In the genomic region with DNA sequence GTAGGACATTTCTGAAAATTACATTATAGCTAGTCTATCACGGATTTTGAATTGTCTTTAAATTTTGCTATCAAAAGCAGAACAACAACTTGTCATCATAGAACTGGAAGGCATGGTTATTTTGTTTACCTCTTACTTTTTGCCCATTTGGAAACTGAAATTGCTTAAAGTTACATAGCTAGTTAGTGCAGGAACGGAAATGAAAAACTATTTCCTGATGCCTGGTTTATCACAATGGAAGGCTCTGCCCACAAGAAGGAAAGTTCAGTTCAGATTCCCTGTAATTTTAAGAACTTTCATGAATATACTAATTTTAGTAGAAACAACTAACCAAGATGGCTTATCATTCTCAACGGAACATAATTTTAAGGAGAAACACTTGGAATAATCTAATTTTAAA, we compare ENCODE assay signal across 11 cellular contexts.
DNase-seq lines count a peak whose midpoint lies in the region; ATAC-seq and TF ChIP-seq lines count a peak whose summit lies in the region.
"Had no signal": no experiment of that assay in that cellular context is flagged by ENCODE, and none has a peak within 500 bp of the region (broad histone marks: within the 10 kb centered on the region; RNA-seq: fewer than 3 reads in every experiment).

No MANE protein-coding gene starts in this region.

- no peaks in the 10 kb centered on the region for H4K20me1 ChIP-seq in BLaER1 treated with 17β-estradiol and CSF1 and Interleukin-3, amounts not matched to agents 10 nM and 100 nM
- no peaks in the 10 kb centered on the region for H4K20me1 ChIP-seq in smooth muscle cell (ENCODE audit: low read depth)

- ATAC-seq in RWPE2 (ENCODE audit: low read depth) (no peak), left colon (peak; percentile 25), GM21619 (IDR thresholded peaks at IDR 0.05; ENCODE audit: unreplicated experiment) (no peak), HG02571 (IDR thresholded peaks at IDR 0.05; ENCODE audit: unreplicated experiment) (no peak)

- TF ChIP-seq CTCF in RWPE2 (IDR thresholded peaks at IDR 0.05; ENCODE audit: poor library complexity, severe bottlenecking), result no peak
- TF ChIP-seq CTCF in smooth muscle cell (IDR thresholded peaks at IDR 0.05; ENCODE audit: borderline replicate concordance, insufficient read depth, poor library complexity, severe bottlenecking), result no peak

- peaks cover 61 to 78% (median 71%) of the 10 kb centered on the region in 10 experiments for H3K4me1 ChIP-seq in BLaER1 treated with 17β-estradiol and CSF1 and Interleukin-3, amounts not matched to agents 10 nM and 100 nM
- H3K4me1 ChIP-seq in RWPE2 (ENCODE audit: insufficient read depth, poor library complexity, severe bottlenecking) (peaks cover 55% of the 10 kb centered on the region), smooth muscle cell (ENCODE audit: low read depth) (peaks cover 88% of the 10 kb centered on the region)

- intact Hi-C loops in left colon (cut with DNase I, micrococcal nuclease), result loop anchor here (10.0 kb wide), 2 partner anchors 298 to 568 kb away; no protein-coding TSS in a partner anchor

- peak overlapping the region in 10 of 11 experiments; percentile 75 to 87 (median 84); a peak in 21 of 22 replicates for H3K27ac ChIP-seq in BLaER1 treated with 17β-estradiol and CSF1 and Interleukin-3, amounts not matched to agents 10 nM and 100 nM
- H3K27ac ChIP-seq in RWPE2 (ENCODE audit: poor library complexity, severe bottlenecking) (peak overlapping the region; percentile 83), smooth muscle cell (ENCODE audit: low read depth) (peak overlapping the region; percentile 94)

- peaks cover 44% of the 10 kb centered on the region for H3F3A ChIP-seq in smooth muscle cell (ENCODE audit: low read depth)

- no peaks in the 10 kb centered on the region for H3K27me3 ChIP-seq in BLaER1 treated with 17β-estradiol and CSF1 and Interleukin-3, amounts not matched to agents 10 nM and 100 nM
- H3K27me3 ChIP-seq in RWPE2 (ENCODE audit: insufficient read depth, poor library complexity, severe bottlenecking), result no peaks in the 10 kb centered on the region
- no peaks in the 10 kb centered on the region for H3K27me3 ChIP-seq in smooth muscle cell (ENCODE audit: low read depth)

- H3K9me3 ChIP-seq in BLaER1 treated with 17β-estradiol and CSF1 and Interleukin-3, amounts not matched to agents 10 nM and 100 nM (replicated peaks in 1 of 11), result no peaks in the 10 kb centered on the region
- H3K9me3 ChIP-seq in RWPE2 (ENCODE audit: severe bottlenecking) (no peaks in the 10 kb centered on the region), smooth muscle cell (replicated peaks; ENCODE audit: low read depth) (no peaks in the 10 kb centered on the region)

- H3K4me2 ChIP-seq in BLaER1 treated with 17β-estradiol and CSF1 and Interleukin-3, amounts not matched to agents 10 nM and 100 nM, result peak overlapping the region; percentile 76 to 91 (median 82); a peak in 21 of 22 replicates
- H3K4me2 ChIP-seq in smooth muscle cell, result peak overlapping the region; percentile 71

- DNase-seq in RWPE2 (ENCODE audit: low spot score) (no peak), left colon (no peak), smooth muscle cell (lab: John Stamatoyannopoulos, UW; ENCODE audit: unreplicated experiment) (no peak), nucleus accumbens (lab: John Stamatoyannopoulos, UW) (no peak)
- no peak for DNase-seq in stimulated activated CD4-positive, alpha-beta T cell treated with anti-CD3 and anti-CD28 coated beads, Interleukin-2, amount 100 ng/mL, for 24 hours
- DNase-seq: activated naive CD4-positive, alpha-beta T cell treated with anti-CD3 and anti-CD28 coated beads, Interleukin-2, amount 50 U/mL, for 16 hours; NCI-H187; NCI-H524 treated with DMSO at 0.1 percent for 48 hours had no signal

- peak overlapping the region in 7 of 11 experiments; percentile 66 to 75 (median 70); a peak in 8 of 22 replicates for H3K9ac ChIP-seq in BLaER1 treated with 17β-estradiol and CSF1 and Interleukin-3, amounts not matched to agents 10 nM and 100 nM
- peak overlapping the region; percentile 18 for H3K9ac ChIP-seq in smooth muscle cell (ENCODE audit: low read depth)

- no peaks in the 10 kb centered on the region for H3K36me3 ChIP-seq in BLaER1 treated with 17β-estradiol and CSF1 and Interleukin-3, amounts not matched to agents 10 nM and 100 nM
- H3K36me3 ChIP-seq in RWPE2 (ENCODE audit: low read depth), result no peaks in the 10 kb centered on the region
- H3K36me3 ChIP-seq in smooth muscle cell (ENCODE audit: low read depth), result no peaks in the 10 kb centered on the region

- H2AFZ ChIP-seq in smooth muscle cell (ENCODE audit: low read depth), result peak overlapping the region; percentile 33

- WGBS in smooth muscle cell (ENCODE audit: low lambda C conversion rate), result 56% methylated on average over 3 of the region's 3 CpGs

- H3K4me3 ChIP-seq in BLaER1 treated with 17β-estradiol and CSF1 and Interleukin-3, amounts not matched to agents 10 nM and 100 nM, result peak overlapping the region in 1 of 10 experiments; percentile 11; a peak in 1 of 20 replicates
- no peak overlapping the region for H3K4me3 ChIP-seq in RWPE2 (ENCODE audit: severe bottlenecking)
- H3K4me3 ChIP-seq in smooth muscle cell, result no peak overlapping the region

- H3K79me2 ChIP-seq in smooth muscle cell (ENCODE audit: low read depth), result peaks cover 2% of the 10 kb centered on the region
